In the genomic region with DNA sequence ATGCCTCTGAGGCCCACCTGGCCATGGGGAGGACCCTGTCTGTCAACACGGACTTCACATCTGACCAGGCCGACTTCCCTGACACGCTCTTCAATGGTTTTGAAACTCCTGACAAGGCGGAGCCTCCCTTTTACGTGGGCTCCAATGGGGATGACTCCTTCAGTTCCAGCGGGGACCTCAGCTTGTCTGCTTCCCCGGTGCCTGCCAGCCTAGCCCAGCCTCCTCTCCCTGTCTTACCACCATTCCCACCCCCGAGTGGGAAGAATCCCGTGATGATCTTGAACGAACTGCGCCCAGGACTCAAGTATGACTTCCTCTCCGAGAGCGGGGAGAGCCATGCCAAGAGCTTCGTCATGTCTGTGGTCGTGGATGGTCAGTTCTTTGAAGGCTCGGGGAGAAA, we compare ENCODE assay signal across 19 cellular contexts.
DNase-seq lines count a peak whose midpoint lies in the region; ATAC-seq, FAIRE-seq and TF ChIP-seq lines count a peak whose summit lies in the region.
"Had no signal": no experiment of that assay in that cellular context is flagged by ENCODE, and none has a peak within 500 bp of the region (broad histone marks: within the 10 kb centered on the region; RNA-seq: fewer than 3 reads in every experiment).

No MANE protein-coding gene starts in this region.

- H3K4me1 ChIP-seq in PC-3 (ENCODE audit: insufficient read depth, low read length) (peaks cover 11% of the 10 kb centered on the region), endothelial cell of umbilical vein (ENCODE audit: control insufficient read depth, extremely low read depth, insufficient read depth, low read length) (no peaks in the 10 kb centered on the region)

- no peak for FAIRE-seq in endothelial cell of umbilical vein (lab: Jason Lieb, UNC)
- FAIRE-seq: A204.1, K562 had no signal

- no peak for TF ChIP-seq POLR2A in endothelial cell of umbilical vein (IDR thresholded peaks at IDR 0.05; ENCODE audit: low read depth, low read length)

- dilution Hi-C loops in endothelial cell of umbilical vein (cut with MboI; ENCODE audit: extremely low pct_ligation_motif_present, low sequenced_read_pairs) = no loop called here

- intact Hi-C loops in PC-3 (cut with micrococcal nuclease) (no loop called here), endothelial cell of umbilical vein (cut with micrococcal nuclease) (no loop called here), posterior vena cava (cut with DNase I) (no loop called here)

- DNase-seq in H7 = peak; percentile 6
- DNase-seq in PC-3 = no peak
- DNase-seq in endothelial cell of umbilical vein (ENCODE audit: low read depth, low spot score) = no peak
- DNase-seq in posterior vena cava (ENCODE audit: low spot score) = peak; percentile 58
- no peak for DNase-seq in CD1c-positive myeloid dendritic cell (ENCODE audit: extremely low spot score)
- DNase-seq: ACHN, AML-193, Calu3, DMS79 treated with DMSO at 0.1 percent for 48 hours, GF-D8, GOT3, H9, IMR-90 had no signal

- TF ChIP-seq CTCF in PC-3 (conservative IDR thresholded peaks at IDR 0.05; ENCODE audit: low read depth, low read length) (no peak), endothelial cell of umbilical vein (IDR thresholded peaks at IDR 0.05; ENCODE audit: extremely low read depth in 1 of 2, insufficient read depth in 1 of 2, low read depth in 1 of 2, low read length in 2 of 2) (no peak)

- no peaks in the 10 kb centered on the region for H3K9me2 ChIP-seq in PC-3 (replicated peaks; ENCODE audit: low read length)

- CTCF ChIA-PET in PC-3 (lab: Charles Lee) = no interaction called here
- CTCF ChIA-PET in endothelial cell of umbilical vein (lab: Charles Lee) = no interaction called here

- H3F3A ChIP-seq in PC-3 (ENCODE audit: low read length, unreplicated experiment) = no peaks in the 10 kb centered on the region

- H3K4me2 ChIP-seq in PC-3 (ENCODE audit: low read length) (no peak overlapping the region), endothelial cell of umbilical vein (ENCODE audit: insufficient read depth, low read length) (no peak overlapping the region)

- POLR2A ChIA-PET in PC-3 (lab: Charles Lee; ENCODE audit: unreplicated experiment) (no interaction called here), endothelial cell of umbilical vein (lab: Charles Lee) (no interaction called here)

- H3K9ac ChIP-seq in PC-3 (ENCODE audit: low read length) (no peak overlapping the region), endothelial cell of umbilical vein (replicated peaks; ENCODE audit: extremely low read depth, insufficient read depth, low read length) (no peak overlapping the region)

- no peak overlapping the region for H3K27ac ChIP-seq in PC-3 (ENCODE audit: low read length)
- H3K27ac ChIP-seq in endothelial cell of umbilical vein (ENCODE audit: insufficient read depth, low read depth, low read length) = no peak overlapping the region
- H3K27ac ChIP-seq: C4-2B had no signal

- H3K4me3 ChIP-seq in H7 (ENCODE audit: insufficient read depth, low read depth, low read length) (no peak overlapping the region), PC-3 (ENCODE audit: low read length) (no peak overlapping the region), endothelial cell of umbilical vein (replicated peaks in 1 of 3; ENCODE audit: insufficient read depth in 1 of 3, low read depth in 1 of 3, low read length in 3 of 3) (no peak overlapping the region)
- H3K4me3 ChIP-seq: K562 had no signal

- H4K20me1 ChIP-seq in PC-3 (ENCODE audit: low read length) = no peaks in the 10 kb centered on the region
- no peaks in the 10 kb centered on the region for H4K20me1 ChIP-seq in endothelial cell of umbilical vein (replicated peaks; ENCODE audit: control insufficient read depth, extremely low read depth, insufficient read depth, low read length)

- H3K27me3 ChIP-seq in H7 (ENCODE audit: control insufficient read depth, insufficient read depth, low read length) (no peaks in the 10 kb centered on the region), PC-3 (ENCODE audit: low read length) (no peaks in the 10 kb centered on the region), endothelial cell of umbilical vein (ENCODE audit: control insufficient read depth in 2 of 2, insufficient read depth in 2 of 2, low read length in 2 of 2) (no peaks in the 10 kb centered on the region)

- no peak overlapping the region for H2AFZ ChIP-seq in PC-3 (ENCODE audit: low read length)
- no peak overlapping the region for H2AFZ ChIP-seq in endothelial cell of umbilical vein (ENCODE audit: low read depth, low read length)

- ATAC-seq in PC-3 (no peak), GM19397 (IDR thresholded peaks at IDR 0.05; ENCODE audit: unreplicated experiment) (no peak), HG03521 (IDR thresholded peaks at IDR 0.05; ENCODE audit: unreplicated experiment) (no peak)
- ATAC-seq: CD8-positive, alpha-beta T cell had no signal

- H3K36me3 ChIP-seq in H7 (replicated peaks; ENCODE audit: control insufficient read depth, insufficient read depth, low read length) = no peaks in the 10 kb centered on the region; the same call in 1 of the 2 replicates
- H3K36me3 ChIP-seq in PC-3 (ENCODE audit: low read depth, low read length) = no peaks in the 10 kb centered on the region
- peaks cover 9 to 10% of the 10 kb centered on the region in 2 experiments for H3K36me3 ChIP-seq in endothelial cell of umbilical vein (ENCODE audit: control insufficient read depth in 2 of 2, extremely low read depth in 1 of 2, insufficient read depth in 2 of 2, low read length in 2 of 2)

- H3K9me1 ChIP-seq in endothelial cell of umbilical vein (replicated peaks; ENCODE audit: control insufficient read depth, extremely low read depth, insufficient read depth, low read length) = no peaks in the 10 kb centered on the region

- H3K79me2 ChIP-seq in PC-3 (ENCODE audit: low read length) = no peaks in the 10 kb centered on the region
- H3K79me2 ChIP-seq in endothelial cell of umbilical vein (ENCODE audit: control insufficient read depth, insufficient read depth, low read length) = no peaks in the 10 kb centered on the region

- H3K9me3 ChIP-seq in PC-3 (ENCODE audit: low read length) (no peaks in the 10 kb centered on the region), endothelial cell of umbilical vein (replicated peaks; ENCODE audit: control insufficient read depth, insufficient read depth, low read length) (no peaks in the 10 kb centered on the region)

- BruUV-seq in PC-3 (replicated peaks; lab: Mats Ljungman, UMichigan) (TSS peak; percentile 40), endothelial cell of umbilical vein (replicated peaks; lab: Mats Ljungman, UMichigan) (TSS peak; percentile 38)

TF ChIP-seq in endothelial cell of umbilical vein, 7 proteins besides CTCF, POLR2A, EP300 and RAD21:
- TF ChIP-seq, protein P1, sequence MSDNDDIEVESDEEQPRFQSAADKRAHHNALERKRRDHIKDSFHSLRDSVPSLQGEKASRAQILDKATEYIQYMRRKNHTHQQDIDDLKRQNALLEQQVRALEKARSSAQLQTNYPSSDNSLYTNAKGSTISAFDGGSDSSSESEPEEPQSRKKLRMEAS (IDR thresholded peaks at IDR 0.05; ENCODE audit: insufficient read depth, insufficient read length) = no peak
- no peak for TF ChIP-seq POLR2AphosphoS5 (IDR thresholded peaks at IDR 0.05; ENCODE audit: insufficient read depth, low read depth, low read length)
- TF ChIP-seq JUN (IDR thresholded peaks at IDR 0.05; ENCODE audit: borderline replicate concordance, insufficient read depth, insufficient read length, low read depth) = no peak
- TF ChIP-seq MYC (IDR thresholded peaks at IDR 0.05; ENCODE audit: low read depth, low read length) = no peak
- no peak for TF ChIP-seq FOS (IDR thresholded peaks at IDR 0.05; ENCODE audit: borderline replicate concordance, insufficient read depth, low read length)
- no peak for TF ChIP-seq EZH2 (IDR thresholded peaks at IDR 0.05; ENCODE audit: borderline replicate concordance, low read depth, low read length, severe bottlenecking)
- no peak for TF ChIP-seq GATA2 (IDR thresholded peaks at IDR 0.05; ENCODE audit: insufficient read depth, insufficient read length, low read depth, low read length)

Comparison
In these comparisons a context has a peak if more than half of its experiments do, and no peak if none do; other contexts are left out.
1. DNase-seq: peak in H7 (single experiment) and posterior vena cava (single experiment); none in PC-3 (single experiment), endothelial cell of umbilical vein (single experiment) and CD1c-positive myeloid dendritic cell (single experiment).